8 cellular contexts compared by ENCODE assay signal in genomic region chr6:109095036-109095820, GRCh38. TPM values are rescaled to one million over a fixed set of nuclear protein-coding genes. Genes with fewer than 3 reads are reported as not detected.
DNase-seq lines count a peak whose midpoint lies in the region; TF ChIP-seq lines count a peak whose summit lies in the region.

TSS of gene CEP57L1 (plus strand) at chr6:109095507. CDS start at chr6:109145222, 49,715 bp downstream.

- TF ChIP-seq POLR2A in stomach (IDR thresholded peaks at IDR 0.05): peak in 2 of 4 donors; percentile 43 to 55

- H3K9me3 ChIP-seq in HAP-1 (no peaks in the 10 kb centered on the region), MM.1S (replicated peaks; ENCODE audit: insufficient read depth, low read length) (no peaks in the 10 kb centered on the region), SJCRH30 (replicated peaks) (no peaks in the 10 kb centered on the region), neural cell (ENCODE audit: low read length) (no peaks in the 10 kb centered on the region), stomach (no peaks in the 10 kb centered on the region)

- H3K36me3 ChIP-seq in HAP-1 (replicated peaks) (no peaks in the 10 kb centered on the region), MM.1S (replicated peaks; ENCODE audit: insufficient read depth, low read length) (no peaks in the 10 kb centered on the region), SJCRH30 (no peaks in the 10 kb centered on the region; the same call in 1 of the 2 replicates), neural cell (ENCODE audit: insufficient read depth, low read length) (no peaks in the 10 kb centered on the region), stomach (peaks cover 0 to 2% (median 0%) of the 10 kb centered on the region in 4 donors)

- in situ Hi-C loops in HAP-1 (cut with MboI; ENCODE audit: low sequenced_read_pairs): loop anchor here (10.0 kb wide), 1 partner anchor 290 kb away; the partner anchor contains the start of gene CD164

- no peaks in the 10 kb centered on the region for H3K9me2 ChIP-seq in MM.1S (replicated peaks; ENCODE audit: insufficient read depth, low read length)
- H3K9me2 ChIP-seq in neural cell (ENCODE audit: insufficient read depth, low read length): no peaks in the 10 kb centered on the region

- H3K4me3 ChIP-seq in HAP-1 (peak within 1 kb of the TSS; percentile 54), MM.1S (ENCODE audit: low read length) (peak within 1 kb of the TSS; percentile 86), SJCRH30 (peak within 1 kb of the TSS; percentile 86), fibroblast of villous mesenchyme (ENCODE audit: low read depth, low read length) (peak within 1 kb of the TSS; percentile 91), neural cell (ENCODE audit: low read length) (peak within 1 kb of the TSS; percentile 86), stomach (peak within 1 kb of the TSS; percentile 60 to 75 (median 68))

- TF ChIP-seq CTCF in MM.1S (IDR thresholded peaks at IDR 0.05; ENCODE audit: low read length) (peak; percentile 31; the same call in 1 of the 2 replicates), fibroblast of villous mesenchyme (IDR thresholded peaks at IDR 0.05; ENCODE audit: insufficient read depth, low read depth, low read length) (no peak), neural cell (IDR thresholded peaks at IDR 0.05; ENCODE audit: poor library complexity, severe bottlenecking) (peak; percentile 69), stomach (IDR thresholded peaks at IDR 0.05) (peak in 2 of 7 experiments; percentile 5 to 17)

- intact Hi-C loops in stomach (cut with DNase I; ENCODE audit: low total_unique reads): no loop called here

- TF ChIP-seq EP300 in neural cell (conservative IDR thresholded peaks at IDR 0.05; ENCODE audit: poor library complexity, severe bottlenecking) (peak; percentile 62), stomach (IDR thresholded peaks at IDR 0.05) (no peak)

- peak within 1 kb of the TSS; percentile 86 for H3K4me2 ChIP-seq in MM.1S (ENCODE audit: low read depth, low read length)
- peak within 1 kb of the TSS; percentile 86 for H3K4me2 ChIP-seq in neural cell (ENCODE audit: low read length)

- WGBS in stomach, 5 donors: 0 to 1% (median 1%) methylated on average over 44 to 49 of the region's 49 CpGs

- H3F3A ChIP-seq in MM.1S (ENCODE audit: insufficient read depth, low read length) (peaks cover 8% of the 10 kb centered on the region; the same call in 1 of the 2 replicates), neural cell (ENCODE audit: insufficient read depth, low read length, poor library complexity, severe bottlenecking) (peaks cover 6% of the 10 kb centered on the region)

- peak within 1 kb of the TSS; percentile 96 for H3K27ac ChIP-seq in MM.1S (ENCODE audit: low read length)
- H3K27ac ChIP-seq in SJCRH30: peak within 1 kb of the TSS; percentile 98
- H3K27ac ChIP-seq in neural cell (ENCODE audit: low read length): peak within 1 kb of the TSS; percentile 88
- peak within 1 kb of the TSS; percentile 97 to 100 (median 99) for H3K27ac ChIP-seq in stomach

- H3K27me3 ChIP-seq in HAP-1 (ENCODE audit: low read depth): no peaks in the 10 kb centered on the region
- H3K27me3 ChIP-seq in MM.1S (replicated peaks; ENCODE audit: insufficient read depth, low read length): no peaks in the 10 kb centered on the region
- H3K27me3 ChIP-seq in SJCRH30: no peaks in the 10 kb centered on the region
- H3K27me3 ChIP-seq in neural cell (ENCODE audit: insufficient read depth, low read depth, low read length): no peaks in the 10 kb centered on the region
- no peaks in the 10 kb centered on the region for H3K27me3 ChIP-seq in stomach

- peak; percentile 94 for DNase-seq in GDM1 (lab: John Stamatoyannopoulos, UW)
- peak; percentile 93 to 99 for DNase-seq in HAP-1 (ENCODE audit: low spot score in 2 of 2)
- peak; percentile 97 for DNase-seq in MM.1S
- DNase-seq in SJCRH30: peak; percentile 98 to 99
- peak; percentile 92 for DNase-seq in activated gamma-delta T cell treated with anti-CD3 and anti-CD28 coated beads, Interleukin-2, amount 50 U/mL, for 16 hours (ENCODE audit: low read depth)
- DNase-seq in fibroblast of villous mesenchyme (ENCODE audit: low read depth): peak; percentile 99
- DNase-seq in stomach: peak; percentile 97

- H2AFZ ChIP-seq in MM.1S (ENCODE audit: low read length) (peak within 1 kb of the TSS; percentile 78), neural cell (ENCODE audit: low read depth, low read length) (peak within 1 kb of the TSS; percentile 90)

- no peak for TF ChIP-seq RAD21 in neural cell (conservative IDR thresholded peaks at IDR 0.05)

- H3K79me2 ChIP-seq in MM.1S (ENCODE audit: low read length) (peaks cover 84% of the 10 kb centered on the region), neural cell (replicated peaks; ENCODE audit: insufficient read depth, low read length) (peaks cover 43% of the 10 kb centered on the region)

- peaks cover 13% of the 10 kb centered on the region; the same call in 1 of the 2 replicates for H3K4me1 ChIP-seq in HAP-1
- H3K4me1 ChIP-seq in MM.1S (ENCODE audit: low read length): peaks cover 12% of the 10 kb centered on the region; the same call in 1 of the 2 replicates
- H3K4me1 ChIP-seq in SJCRH30: no peaks in the 10 kb centered on the region; the same call in 1 of the 2 replicates
- peaks cover 14 to 52% (median 29%) of the 10 kb centered on the region in 4 donors for H3K4me1 ChIP-seq in stomach

- H4K20me1 ChIP-seq in MM.1S (ENCODE audit: insufficient read depth, low read length): no peaks in the 10 kb centered on the region
- no peaks in the 10 kb centered on the region for H4K20me1 ChIP-seq in neural cell (ENCODE audit: insufficient read depth)

- H3K9ac ChIP-seq in MM.1S (ENCODE audit: low read length) (peak within 1 kb of the TSS; percentile 81), neural cell (ENCODE audit: low read length) (peak within 1 kb of the TSS; percentile 83)

TF ChIP-seq in neural cell, 6 proteins besides CTCF, POLR2A, EP300 and RAD21:
- TF ChIP-seq MXI1 (conservative IDR thresholded peaks at IDR 0.05; ENCODE audit: poor library complexity, severe bottlenecking) (peak; percentile 75), TAF1 (IDR thresholded peaks at IDR 0.05; ENCODE audit: low read depth) (peak; percentile 66), EZH2 (IDR thresholded peaks at IDR 0.05; ENCODE audit: borderline replicate concordance, insufficient read depth, low read length, poor library complexity, severe bottlenecking) (no peak), SMC3 (conservative IDR thresholded peaks at IDR 0.05; ENCODE audit: poor library complexity) (peak; percentile 41), POLR2AphosphoS5 (IDR thresholded peaks at IDR 0.05) (peak; percentile 89), REST (IDR thresholded peaks at IDR 0.05; ENCODE audit: borderline replicate concordance) (peak; percentile 90)

RNA-seq across cellular contexts. Expression of gene CEP57L1, which starts in this region (rescaled TPM):
- 28.1 and 29.4 TPM in 2 replicates for total RNA-seq in SJCRH30 (2014; rRNA removed; shearing (Covaris generic))
- total RNA-seq in fibroblast of villous mesenchyme (29.0 and 43.6 TPM in 2 replicates), stomach (10 to 100 TPM in 4 of 5 donors, not detected in 1; 13.8 to 63.6 (median 29.4) TPM)
- polyA plus RNA-seq in neural cell (19.7 and 25.4 TPM in 2 replicates), stomach (10 to 100 TPM in 1 of 3 donors, 1 to 10 TPM in 2; 4.5 to 10.3 (median 6.1) TPM)
- 57.5 and 66.0 TPM in 2 replicates for polyA minus RNA-seq in neural cell

Comparison
In these comparisons a context has a peak if more than half of its experiments do, and no peak if none do; other contexts are left out.
1. Peak in every context shown above with its lines: DNase-seq, H3K4me3 ChIP-seq and H3K27ac ChIP-seq.